Comparison of ENCODE assay signal across 8 cellular contexts in the genomic region with DNA sequence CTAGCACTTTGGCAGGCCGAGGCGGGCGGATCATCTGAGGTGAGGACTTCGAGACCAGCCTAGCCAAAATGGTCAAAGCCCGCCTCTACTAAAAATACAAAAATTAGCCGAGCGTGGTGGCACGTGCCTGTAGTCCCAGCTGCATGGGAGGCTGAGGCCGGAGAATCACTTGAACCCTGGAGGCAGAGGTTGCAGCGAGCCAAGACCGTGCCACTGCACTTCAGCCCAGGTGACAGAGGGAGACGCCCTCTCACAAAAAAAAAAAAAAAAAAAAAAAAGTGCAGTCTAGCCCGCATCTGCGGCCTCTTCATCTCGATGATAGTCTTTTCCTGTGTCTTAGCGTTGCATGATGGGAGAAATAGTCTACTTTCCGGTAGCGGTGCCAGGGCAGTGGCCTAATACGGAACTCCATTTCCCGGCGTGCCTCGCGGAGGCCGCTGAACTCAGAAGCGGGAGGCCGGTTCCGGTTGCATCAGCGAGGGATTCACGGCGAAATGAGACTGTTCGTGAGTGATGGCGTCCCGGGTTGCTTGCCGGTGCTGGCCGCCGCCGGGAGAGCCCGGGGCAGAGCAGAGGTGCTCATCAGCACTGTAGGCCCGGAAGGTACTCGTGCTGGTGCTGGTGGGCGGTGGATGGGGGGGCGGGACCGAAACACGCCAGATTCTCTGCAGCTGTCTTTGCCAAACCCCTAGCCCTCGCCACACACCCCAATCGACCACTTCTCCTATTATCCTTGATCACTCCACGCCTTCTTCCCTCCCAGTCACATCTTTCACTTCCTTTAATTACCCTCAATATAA. TPM values are rescaled to one million over a fixed set of nuclear protein-coding genes. Genes with fewer than 3 reads are reported as not detected.
DNase-seq lines count a peak whose midpoint lies in the region; ATAC-seq and TF ChIP-seq lines count a peak whose summit lies in the region.

TSS of gene MARS1 (plus strand) at position 472 of the 800 bp plus-strand sequence. CDS start at position 495, 23 bp downstream.

- 5 to 6% methylated on average over 47 of the region's 47 CpGs for WGBS in testis, 2 donors

- TF ChIP-seq CTCF in GM12864 (IDR thresholded peaks at IDR 0.05; ENCODE audit: low read depth, low read length, missing control alignments) (peak; percentile 34), omental fat pad (IDR thresholded peaks at IDR 0.05) (no peak), testis (IDR thresholded peaks at IDR 0.05) (peak in 1 of 3 experiments; percentile 8)

- intact Hi-C loops in testis (cut with DNase I; ENCODE audit: low total_unique reads), result no loop called here

- peak within 1 kb of the TSS; percentile 95 to 98 for H3K27ac Mint-ChIP-seq in activated naive CD4-positive, alpha-beta T cell treated with anti-CD3 and anti-CD28 coated beads, Interleukin-2, amount 50 U/mL, for 72 hours

- DNase-seq in GM12864 (ENCODE audit: low read depth) (peak; percentile 94), NCI-H1092 treated with DMSO at 0.1 percent for 48 hours (lab: John Stamatoyannopoulos, UW) (peak; percentile 93), SKM-1 (lab: John Stamatoyannopoulos, UW; ENCODE audit: unreplicated experiment) (peak; percentile 77), glomerular visceral epithelial cell (ENCODE audit: extremely low spot score) (peak; percentile 93), omental fat pad (ENCODE audit: low spot score) (peak; percentile 88), testis (peak; percentile 99)
- peak; percentile 90 to 93 for DNase-seq in activated naive CD4-positive, alpha-beta T cell treated with anti-CD3 and anti-CD28 coated beads, Interleukin-2, amount 50 U/mL, for 72 hours (ENCODE audit: low spot score in 2 of 2)

- H3K4me3 ChIP-seq in GM12864 (ENCODE audit: low read depth, low read length) (peak within 1 kb of the TSS; percentile 97), testis (peak within 1 kb of the TSS; percentile 85 to 90)

- H3K4me1 ChIP-seq in testis, result peaks cover 9% of the 10 kb centered on the region

- ATAC-seq in HG02623 (IDR thresholded peaks at IDR 0.05; ENCODE audit: unreplicated experiment) (peak; percentile 93), omental fat pad (ENCODE audit: low FRiP score) (peak; percentile 98)
- ATAC-seq in activated naive CD4-positive, alpha-beta T cell treated with anti-CD3 and anti-CD28 coated beads, Interleukin-2, amount 50 U/mL, for 72 hours, result peak; percentile 95 to 98

- no peaks in the 10 kb centered on the region for H3K27me3 ChIP-seq in testis

- no peaks in the 10 kb centered on the region for H3K36me3 ChIP-seq in testis (ENCODE audit: low read depth, missing control alignments)

- H3K9me3 ChIP-seq in testis, result no peaks in the 10 kb centered on the region

- peak within 1 kb of the TSS; percentile 17 to 72 for H3K27ac ChIP-seq in testis

- H3K9me3 Mint-ChIP-seq in activated naive CD4-positive, alpha-beta T cell treated with anti-CD3 and anti-CD28 coated beads, Interleukin-2, amount 50 U/mL, for 72 hours, result no peaks in the 10 kb centered on the region

- TF ChIP-seq POLR2A in testis (IDR thresholded peaks at IDR 0.05), result no peak

- peaks cover 36 to 44% of the 10 kb centered on the region in 2 donors for H3K36me3 Mint-ChIP-seq in activated naive CD4-positive, alpha-beta T cell treated with anti-CD3 and anti-CD28 coated beads, Interleukin-2, amount 50 U/mL, for 72 hours

RNA-seq across cellular contexts. Expression of gene MARS1, which starts in this region (rescaled TPM):
- total RNA-seq in activated naive CD4-positive, alpha-beta T cell treated with anti-CD3 and anti-CD28 coated beads, Interleukin-2, amount 50 U/mL, for 72 hours, result 100 to 1,000 TPM; 267 to 292 TPM
- total RNA-seq in omental fat pad (100 to 1,000 TPM in 1 of 4 donors, 10 to 100 TPM in 3; 53.5 to 108 (median 58.4) TPM), testis (100 to 1,000 TPM in 1 of 2 donors, 10 to 100 TPM in 1; 90.6 to 105 TPM)
- polyA plus RNA-seq in testis (ENCODE audit: insufficient read depth, low read depth, low replicate concordance), result 144 TPM

Comparison
In these comparisons a context has a peak if more than half of its experiments do, and no peak if none do; other contexts are left out.
1. Peak in every context shown above with its lines: DNase-seq, ATAC-seq, H3K4me3 ChIP-seq and H3K27ac ChIP-seq.